21 cellular contexts compared by ENCODE assay signal in genomic region chr16:58507963-58508670, GRCh38. TPM values are rescaled to one million over a fixed set of nuclear protein-coding genes. Genes with fewer than 3 reads are reported as not detected.
DNase-seq lines count a peak whose midpoint lies in the region; ATAC-seq, FAIRE-seq and TF ChIP-seq lines count a peak whose summit lies in the region.
"Had no signal": no experiment of that assay in that cellular context is flagged by ENCODE, and none has a peak within 500 bp of the region (broad histone marks: within the 10 kb centered on the region; RNA-seq: fewer than 3 reads in every experiment).

No MANE protein-coding gene starts in this region.

- intact Hi-C loops in K562 (cut with micrococcal nuclease): no loop called here
- intact Hi-C loops in lower lobe of right lung (cut with DNase I): no loop called here
- intact Hi-C loops in sigmoid colon (cut with DNase I): no loop called here

- H3K9ac ChIP-seq in K562 (ENCODE audit: insufficient read depth in 1 of 2, low read depth in 2 of 2, low read length in 2 of 2): peak overlapping the region in 1 of 2 experiments; percentile 31; a peak in 1 of 4 replicates

- no peak for TF ChIP-seq RAD21 in K562 (CRISPR knock-in tag; conservative IDR thresholded peaks at IDR 0.05 in 1 of 2, IDR thresholded peaks at IDR 0.05 in 1 of 2)

- no peaks in the 10 kb centered on the region for H3K36me3 ChIP-seq in K562 (ENCODE audit: control insufficient read depth, insufficient read depth, low read length)
- no peaks in the 10 kb centered on the region for H3K36me3 ChIP-seq in lower lobe of right lung
- H3K36me3 ChIP-seq in sigmoid colon: no peaks in the 10 kb centered on the region

- WGBS in K562 (ENCODE audit: insufficient coverage, low coverage, missing lambda C conversion rate): 37% methylated on average over 11 of the region's 14 CpGs
- 53 to 90% methylated on average over 14 of the region's 14 CpGs for WGBS in sigmoid colon, 2 donors

- H3K4me1 ChIP-seq in K562 (replicated peaks in 1 of 2; ENCODE audit: control insufficient read depth in 2 of 2, insufficient read depth in 2 of 2, low read length in 2 of 2) (peaks cover 0 to 37% of the 10 kb centered on the region in 2 experiments; a peak in 3 of 5 replicates), lower lobe of right lung (no peaks in the 10 kb centered on the region), sigmoid colon (peaks cover 0 to 6% (median 0%) of the 10 kb centered on the region in 4 donors)
- H3K4me1 ChIP-seq: SJSA1 had no signal

- no peaks in the 10 kb centered on the region for H3K79me2 ChIP-seq in K562 (ENCODE audit: control insufficient read depth, insufficient read depth, low read length)

- ATAC-seq in K562: no peak
- ATAC-seq in lower lobe of right lung: no peak
- ATAC-seq: PC-3 had no signal

- no peak overlapping the region for H2AFZ ChIP-seq in K562 (ENCODE audit: low read depth, low read length)

- peak; percentile 42 for DNase-seq in activated CD8-positive, alpha-beta memory T cell treated with anti-CD3 and anti-CD28 coated beads for 24 hours
- DNase-seq in activated CD8-positive, alpha-beta memory T cell treated with anti-CD3 and anti-CD28 coated beads, Interleukin-2, amount 50 U/mL, for 4 hours: no peak
- DNase-seq in K562 (ENCODE audit: extremely low read depth in 1 of 4, low spot score in 3 of 4) (no peak), lower lobe of right lung (peak; percentile 35), sigmoid colon (peak; percentile 54), NCI-H1105 treated with DMSO at 0.1 percent for 48 hours (lab: John Stamatoyannopoulos, UW) (no peak), GM20000 (ENCODE audit: low spot score) (no peak)
- DNase-seq: DMS153; NCI-H1694; NCI-H2029 treated with DMSO at 0.1 percent for 48 hours; NCI-H446 treated with DMSO at 0.1 percent for 48 hours; NCI-H526; NCI-H82; NK-92 treated with Interleukin-12 subunit alpha and Interleukin-12 subunit beta, amount 100 ng/mL, for 24 hours; PC-3; Right ventricle myocardium superior had no signal

- POLR2A ChIA-PET in K562 (lab: Yijun Ruan, JAX): interaction anchor here (1.3 kb wide), 1 partner anchor 11 kb away, joined by 5 read pairs; no protein-coding TSS in a partner anchor

- H4K20me1 ChIP-seq in K562 (replicated peaks; ENCODE audit: control insufficient read depth, insufficient read depth, low read length): no peaks in the 10 kb centered on the region; the same call in 1 of the 2 replicates

- H3K27me3 ChIP-seq in K562 (ENCODE audit: control insufficient read depth in 2 of 2, insufficient read depth in 2 of 2, low read length in 2 of 2) (no peaks in the 10 kb centered on the region), lower lobe of right lung (ENCODE audit: low read depth) (no peaks in the 10 kb centered on the region), sigmoid colon (peaks cover 0 to 18% (median 7%) of the 10 kb centered on the region in 3 donors)
- H3K27me3 ChIP-seq: SJSA1 had no signal

- in situ Hi-C loops in K562 (cut with MboI): no loop called here

- H3K4me3 ChIP-seq in K562: no peak overlapping the region
- no peak overlapping the region for H3K4me3 ChIP-seq in lower lobe of right lung
- H3K4me3 ChIP-seq in sigmoid colon: no peak overlapping the region
- H3K4me3 ChIP-seq: SJSA1 had no signal

- CTCF ChIA-PET in K562 (lab: Yijun Ruan, JAX; ENCODE audit: low intra/inter-chr PET ratio): no interaction called here

- H3K27ac ChIP-seq in K562 (ENCODE audit: extremely low read depth, low read depth, low read length): no peak overlapping the region
- H3K27ac ChIP-seq in lower lobe of right lung: no peak overlapping the region
- no peak overlapping the region for H3K27ac ChIP-seq in sigmoid colon
- H3K27ac ChIP-seq: SJSA1 had no signal

- no peaks in the 10 kb centered on the region for H3K9me3 ChIP-seq in K562 (replicated peaks; ENCODE audit: control insufficient read depth, insufficient read depth, low read depth, low read length)
- H3K9me3 ChIP-seq in lower lobe of right lung: no peaks in the 10 kb centered on the region
- no peaks in the 10 kb centered on the region for H3K9me3 ChIP-seq in sigmoid colon
- H3K9me3 ChIP-seq: SJSA1 had no signal

- no TSS peak for BruUV-seq in K562 (replicated peaks; lab: Mats Ljungman, UMichigan)

- no peaks in the 10 kb centered on the region for H3K9me1 ChIP-seq in K562 (ENCODE audit: control insufficient read depth, insufficient read depth, low read length)

- FAIRE-seq in K562 (lab: Jason Lieb, UNC): no peak
- FAIRE-seq: GM18507, H54, HTR-8/SVneo had no signal

- no peak for TF ChIP-seq EP300 in K562 (IDR thresholded peaks at IDR 0.05; ENCODE audit: low read length)
- TF ChIP-seq EP300 in sigmoid colon (IDR thresholded peaks at IDR 0.05): no peak

- no peak overlapping the region for H3K4me2 ChIP-seq in K562 (ENCODE audit: insufficient read depth, low read length)

- no peak for TF ChIP-seq CTCF in K562 (IDR thresholded peaks at IDR 0.05 in 2 of 3, conservative IDR thresholded peaks at IDR 0.05 in 1 of 3; ENCODE audit: insufficient read depth in 2 of 3, low read depth in 1 of 3, low read length in 3 of 3)
- no peak for TF ChIP-seq CTCF in lower lobe of right lung (IDR thresholded peaks at IDR 0.05)
- no peak for TF ChIP-seq CTCF in sigmoid colon (IDR thresholded peaks at IDR 0.05)
- no peak for TF ChIP-seq CTCF in GM20000 (IDR thresholded peaks at IDR 0.05; ENCODE audit: extremely low read depth, missing control alignments)

- TF ChIP-seq POLR2A in K562 (conservative IDR thresholded peaks at IDR 0.05): no peak
- TF ChIP-seq POLR2A in sigmoid colon (IDR thresholded peaks at IDR 0.05): no peak

TF ChIP-seq in K562, 482 proteins besides CTCF, POLR2A, EP300 and RAD21 (continues in another document):
- TF ChIP-seq POLR2G (IDR thresholded peaks at IDR 0.05; ENCODE audit: low read depth, low read length): 0 out of 2 replicates have a peak, but pooled peaks have one; percentile 8
- no peak for TF ChIP-seq ZNF668 (CRISPR knock-in tag; IDR thresholded peaks at IDR 0.05)

RNA-seq across cellular contexts. Expression of gene SETD6, which starts 7.2 kb away (rescaled TPM):
- total RNA-seq in K562 (2011; cell fraction: chromatin; rRNA removed; ENCODE audit: low replicate concordance): 102 and 113 TPM in 2 replicates
- total RNA-seq in K562 (2011; cell fraction: nucleolus; rRNA removed): 84.7 and 97.7 TPM in 2 replicates
- total RNA-seq in K562 (2011; cell fraction: nucleoplasm; rRNA removed): 88.4 and 88.6 TPM in 2 replicates
- total RNA-seq in K562 (2014; rRNA removed) (28.1 and 33.9 TPM in 2 replicates), K562 (2014; rRNA removed; fragmentation: Illumina TruSeq; extraction: Trizol) (19.8 and 21.4 TPM in 2 replicates), K562 (2015; rRNA removed; fragmentation: Illumina TruSeq; extraction: Trizol) (19.3 and 20.2 TPM in 2 replicates), K562 (2021) (24.4 and 28.5 TPM in 2 replicates), lower lobe of right lung (17.3 TPM), sigmoid colon (10 to 100 TPM; 15.5 to 23.5 (median 19.9) TPM)
- polyA plus RNA-seq in K562 (2011; rRNA removed) (23.7 and 29.2 TPM in 2 replicates), K562 (2014; fragmentation: Illumina TruSeq; extraction: Trizol) (18.3 and 19.3 TPM in 2 replicates), K562 (2014; fragmentation: Nextera tagmentation; extraction: Ambion mirVana) (1 to 10 TPM; 9.2 to 9.6 TPM), K562 (2014; rRNA removed) (37.2 and 40.9 TPM in 2 replicates), sigmoid colon (10 to 100 TPM in 1 of 3 donors, 1 to 10 TPM in 2; 3.6 to 11.6 (median 4.6) TPM)
- polyA plus RNA-seq in K562 (2011; cell fraction: cytosol; rRNA removed): 11.1 and 23.6 TPM in 2 replicates
- 78.8 and 120 TPM in 2 replicates for polyA plus RNA-seq in K562 (2011; cell fraction: nucleus; rRNA removed)
- polyA plus RNA-seq in K562 (2012): 17.5 and 21.5 TPM in 2 replicates
- polyA minus RNA-seq in K562 (2011; rRNA and poly(A)+ RNA removed): 25.0 and 25.3 TPM in 2 replicates
- polyA minus RNA-seq in K562 (2011; cell fraction: cytosol; rRNA and poly(A)+ RNA removed): 9.0 and 16.0 TPM in 2 replicates
- polyA minus RNA-seq in K562 (2011; cell fraction: nucleus; rRNA and poly(A)+ RNA removed): 47.0 and 59.0 TPM in 2 replicates

RNA-seq across cellular contexts. Expression of gene NDRG4, which starts 8.2 kb away (rescaled TPM):
- 1.3 and 1.9 TPM in 2 replicates for total RNA-seq in K562 (2011; cell fraction: chromatin; rRNA removed; ENCODE audit: low replicate concordance)
- 1.8 TPM in 2 replicates for total RNA-seq in K562 (2011; cell fraction: nucleolus; rRNA removed)
- 0.51 and 2.0 TPM in 2 replicates for total RNA-seq in K562 (2011; cell fraction: nucleoplasm; rRNA removed)
- total RNA-seq in K562 (2014; rRNA removed) (0.18 and 0.37 TPM in 2 replicates), K562 (2014; rRNA removed; fragmentation: Illumina TruSeq; extraction: Trizol) (0.22 and 0.62 TPM in 2 replicates), K562 (2015; rRNA removed; fragmentation: Illumina TruSeq; extraction: Trizol) (0.14 and 0.26 TPM in 2 replicates), K562 (2021) (0.85 and 0.95 TPM in 2 replicates), lower lobe of right lung (47.9 TPM), sigmoid colon (10 to 100 TPM in 3 of 4 donors, 1 to 10 TPM in 1; 6.4 to 21.0 (median 16.8) TPM)
- polyA plus RNA-seq in K562 (2011; rRNA removed) (0.24 and 0.61 TPM in 2 replicates), K562 (2014; fragmentation: Illumina TruSeq; extraction: Trizol) (0.14 and 0.28 TPM in 2 replicates), K562 (2014; fragmentation: Nextera tagmentation; extraction: Ambion mirVana) (under 1 TPM; 0.06 to 0.07 TPM), K562 (2014; rRNA removed) (0.53 and 0.81 TPM in 2 replicates), sigmoid colon (10 to 100 TPM in 1 of 3 donors, 1 to 10 TPM in 2; 3.6 to 17.3 (median 9.4) TPM)
- polyA plus RNA-seq in K562 (2011; cell fraction: cytosol; rRNA removed): 0.65 and 0.98 TPM in 2 replicates
- 2.1 and 3.5 TPM in 2 replicates for polyA plus RNA-seq in K562 (2011; cell fraction: nucleus; rRNA removed)
- 0.85 and 1.0 TPM in 2 replicates for polyA plus RNA-seq in K562 (2012)
- polyA minus RNA-seq in K562 (2011; rRNA and poly(A)+ RNA removed): 0.24 and 0.42 TPM in 2 replicates
- polyA minus RNA-seq in K562 (2011; cell fraction: cytosol; rRNA and poly(A)+ RNA removed): 1.4 TPM in 1 of 2 replicates, not detected in the other
- polyA minus RNA-seq in K562 (2011; cell fraction: nucleus; rRNA and poly(A)+ RNA removed): 1.2 TPM in 2 replicates
- total RNA-seq: MCF 10A had no signal

Comparison
In these comparisons a context has a peak if more than half of its experiments do, and no peak if none do; other contexts are left out.
1. DNase-seq: peak in activated CD8-positive, alpha-beta memory T cell treated with anti-CD3 and anti-CD28 coated beads for 24 hours (single experiment), lower lobe of right lung (single experiment) and sigmoid colon (single experiment); none in activated CD8-positive, alpha-beta memory T cell treated with anti-CD3 and anti-CD28 coated beads, Interleukin-2, amount 50 U/mL, for 4 hours (single experiment), K562 (0 of 4), NCI-H1105 treated with DMSO at 0.1 percent for 48 hours (single experiment) and GM20000 (single experiment).